ENCODE assay signal across 9 cellular contexts in the genomic region with DNA sequence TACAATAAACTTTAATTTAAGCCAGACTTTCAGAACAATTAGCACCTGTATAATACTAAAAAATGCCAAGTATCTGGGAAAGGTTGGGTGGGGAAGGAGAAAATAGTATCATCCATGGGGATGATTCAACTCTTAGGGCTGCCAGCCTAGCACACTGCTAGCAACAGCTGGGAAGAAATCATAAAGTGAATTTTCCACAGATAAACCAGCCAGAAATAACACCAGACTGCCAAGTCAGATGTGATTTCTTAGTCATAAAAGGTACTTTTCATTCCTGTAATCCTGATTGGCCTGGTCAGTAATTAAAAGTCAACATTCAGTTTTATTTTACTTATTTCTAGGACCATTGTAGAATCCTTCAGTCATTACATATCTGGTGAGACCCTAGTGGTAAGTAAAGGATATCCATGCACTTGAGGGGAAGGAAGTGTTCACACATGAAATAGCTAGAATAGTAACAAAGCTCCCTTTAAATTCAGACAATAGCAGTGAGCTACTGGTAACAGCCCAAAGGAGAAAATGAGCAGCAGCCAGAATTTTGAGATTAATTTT. TPM values are rescaled to one million over a fixed set of nuclear protein-coding genes. Genes with fewer than 3 reads are reported as not detected.
A peak's percentile ranks its signal among the peaks of the same experiment; 100 is the strongest.
DNase-seq lines count a peak whose midpoint lies in the region; ATAC-seq and TF ChIP-seq lines count a peak whose summit lies in the region.
"Had no signal": no experiment of that assay in that cellular context is flagged by ENCODE, and none has a peak within 500 bp of the region (broad histone marks: within the 10 kb centered on the region; RNA-seq: fewer than 3 reads in every experiment).

No MANE protein-coding gene starts in this region.

- no peaks in the 10 kb centered on the region for H3K9me3 Mint-ChIP-seq in activated naive CD4-positive, alpha-beta T cell treated with anti-CD3 and anti-CD28 coated beads, Interleukin-2, amount 50 U/mL, for 72 hours
- no peaks in the 10 kb centered on the region for H3K9me3 Mint-ChIP-seq in activated naive CD4-positive, alpha-beta T cell treated with anti-CD3 and anti-CD28 coated beads, Interleukin-2, amount 10 ng/mL, durations not matched to agents 7 days and 5 days
- H3K9me3 Mint-ChIP-seq: activated naive CD8-positive, alpha-beta T cell treated with anti-CD3 and anti-CD28 coated beads, Interleukin-2, amount 10 ng/mL, durations not matched to agents 7 days and 5 days had no signal

- no peak overlapping the region for H3K4me3 Mint-ChIP-seq in activated naive CD4-positive, alpha-beta T cell treated with anti-CD3 and anti-CD28 coated beads, Interleukin-2, amount 10 ng/mL, durations not matched to agents 7 days and 5 days
- H3K4me3 Mint-ChIP-seq in T-helper 17 cell, result no peak overlapping the region

- no peaks in the 10 kb centered on the region for H3K9me2 ChIP-seq in SK-N-SH

- peak overlapping the region; percentile 9 to 14; a peak in 2 of 4 replicates for H3K4me3 ChIP-seq in SK-N-SH (ENCODE audit: low read depth in 2 of 2, low read length in 1 of 2)
- peak overlapping the region; percentile 40 for H3K4me3 ChIP-seq in thoracic aorta

- peaks cover 10 to 30% of the 10 kb centered on the region in 2 experiments for H3K4me1 ChIP-seq in SK-N-SH (ENCODE audit: control insufficient read depth in 1 of 2, insufficient read depth in 2 of 2, low read depth in 1 of 2, low read length in 1 of 2)
- H3K4me1 ChIP-seq in thoracic aorta (ENCODE audit: control insufficient read depth in 1 of 2, low read depth in 2 of 2), result peaks cover 46 to 87% of the 10 kb centered on the region in 2 donors

- H3K36me3 Mint-ChIP-seq in activated naive CD4-positive, alpha-beta T cell treated with anti-CD3 and anti-CD28 coated beads, Interleukin-2, amount 50 U/mL, for 72 hours, result no peaks in the 10 kb centered on the region
- no peaks in the 10 kb centered on the region for H3K36me3 Mint-ChIP-seq in activated naive CD4-positive, alpha-beta T cell treated with anti-CD3 and anti-CD28 coated beads, Interleukin-2, amount 10 ng/mL, durations not matched to agents 7 days and 5 days
- H3K36me3 Mint-ChIP-seq in T-helper 17 cell (ENCODE audit: low read depth), result peaks cover 2% of the 10 kb centered on the region

- ATAC-seq in activated naive CD4-positive, alpha-beta T cell treated with anti-CD3 and anti-CD28 coated beads, Interleukin-2, amount 50 U/mL, for 72 hours, result peak in 1 of 2 donors; percentile 18
- peak; percentile 66 for ATAC-seq in thoracic aorta (ENCODE audit: insufficient number of reproducible peaks, low FRiP score, low read depth)
- no peak for ATAC-seq in T-helper 17 cell

- peaks cover 68% of the 10 kb centered on the region for H3K79me2 ChIP-seq in SK-N-SH (ENCODE audit: insufficient read depth)

- H2AFZ ChIP-seq in SK-N-SH (ENCODE audit: low read depth), result no peak overlapping the region

- POLR2A ChIA-PET in SK-N-SH (lab: Yijun Ruan, JAX), result no interaction called here

- no peaks in the 10 kb centered on the region for H3K27me3 Mint-ChIP-seq in activated naive CD4-positive, alpha-beta T cell treated with anti-CD3 and anti-CD28 coated beads, Interleukin-2, amount 10 ng/mL, durations not matched to agents 7 days and 5 days
- no peaks in the 10 kb centered on the region for H3K27me3 Mint-ChIP-seq in T-helper 17 cell
- H3K27me3 Mint-ChIP-seq: activated naive CD8-positive, alpha-beta T cell treated with anti-CD3 and anti-CD28 coated beads, Interleukin-2, amount 10 ng/mL, durations not matched to agents 7 days and 5 days had no signal

- TF ChIP-seq CTCF in SK-N-SH (IDR thresholded peaks at IDR 0.05) (peak; percentile 42), thoracic aorta (IDR thresholded peaks at IDR 0.05) (no peak)

- no peaks in the 10 kb centered on the region for H3K36me3 ChIP-seq in SK-N-SH (replicated peaks in 1 of 2; ENCODE audit: control insufficient read depth in 1 of 2, insufficient read depth in 2 of 2, low read length in 1 of 2)
- H3K36me3 ChIP-seq in thoracic aorta, result no peaks in the 10 kb centered on the region

- H3K4me2 ChIP-seq in SK-N-SH, result peak overlapping the region; percentile 72

- no peaks in the 10 kb centered on the region for H4K20me1 ChIP-seq in SK-N-SH (ENCODE audit: insufficient read depth)

- CTCF ChIA-PET in activated naive CD4-positive, alpha-beta T cell treated with anti-CD3 and anti-CD28 coated beads, Interleukin-2, amount 10 ng/mL, durations not matched to agents 7 days and 5 days (lab: Charles Lee), result interaction anchor here (1.1 to 3.2 kb wide), 4 partner anchors 9 to 393 kb away, joined by 3 to 43 read pairs (median 10); no protein-coding TSS in a partner anchor
- CTCF ChIA-PET in SK-N-SH (lab: Yijun Ruan, JAX), result interaction anchor here (1.2 to 6.1 kb wide), 3 partner anchors 10 to 42 kb away, joined by 3 to 60 read pairs (median 4); no protein-coding TSS in a partner anchor

- H3K27ac ChIP-seq in SK-N-SH (ENCODE audit: low read depth in 2 of 2, low read length in 1 of 2) (peak overlapping the region; percentile 88 to 99), thoracic aorta (peak overlapping the region; percentile 76 to 90)

- H3K4me1 Mint-ChIP-seq in activated naive CD4-positive, alpha-beta T cell treated with anti-CD3 and anti-CD28 coated beads, Interleukin-2, amount 10 ng/mL, durations not matched to agents 7 days and 5 days, result peaks cover 27% of the 10 kb centered on the region
- H3K4me1 Mint-ChIP-seq in T-helper 17 cell, result peaks cover 32% of the 10 kb centered on the region

- peaks cover 40% of the 10 kb centered on the region for H3F3A ChIP-seq in SK-N-SH (replicated peaks; ENCODE audit: insufficient read depth)

- peak overlapping the region; percentile 56 to 90 for H3K27ac Mint-ChIP-seq in activated naive CD4-positive, alpha-beta T cell treated with anti-CD3 and anti-CD28 coated beads, Interleukin-2, amount 50 U/mL, for 72 hours
- H3K27ac Mint-ChIP-seq in activated naive CD4-positive, alpha-beta T cell treated with anti-CD3 and anti-CD28 coated beads, Interleukin-2, amount 10 ng/mL, durations not matched to agents 7 days and 5 days, result no peak overlapping the region
- H3K27ac Mint-ChIP-seq in T-helper 17 cell, result no peak overlapping the region

- peak overlapping the region; percentile 79 for H3K9ac ChIP-seq in SK-N-SH

- DNase-seq in activated naive CD4-positive, alpha-beta T cell treated with anti-CD3 and anti-CD28 coated beads, Interleukin-2, amount 50 U/mL, for 72 hours (ENCODE audit: low spot score in 2 of 2), result no peak
- no peak for DNase-seq in activated naive CD4-positive, alpha-beta T cell treated with anti-CD3 and anti-CD28 coated beads, Interleukin-2, amount 10 ng/mL, durations not matched to agents 7 days and 5 days
- DNase-seq in SK-N-SH (no peak), foreskin melanocyte (peak; percentile 78), thoracic aorta (ENCODE audit: low spot score) (no peak), T-helper 17 cell (no peak), HuH-7 (ENCODE audit: low spot score) (no peak)
- DNase-seq in stimulated activated CD4-positive, alpha-beta T cell treated with anti-CD3 and anti-CD28 coated beads, Interleukin-15, amount 100 ng/mL, for 24 hours, result no peak
- DNase-seq: activated naive CD8-positive, alpha-beta T cell treated with anti-CD3 and anti-CD28 coated beads, Interleukin-2, amount 10 ng/mL, durations not matched to agents 7 days and 5 days had no signal

- peak in 1 of 2 experiments; percentile 92; a peak in 2 of 4 replicates for TF ChIP-seq EP300 in SK-N-SH (IDR thresholded peaks at IDR 0.05; ENCODE audit: borderline replicate concordance in 1 of 2, low read depth in 1 of 2, low read length in 1 of 2)

- H3K9me3 ChIP-seq in SK-N-SH, result no peaks in the 10 kb centered on the region
- no peaks in the 10 kb centered on the region for H3K9me3 ChIP-seq in thoracic aorta
- no peaks in the 10 kb centered on the region for H3K9me3 ChIP-seq in T-helper 17 cell (ENCODE audit: control insufficient read depth, low read length, poor library complexity, severe bottlenecking)

- H3K27me3 ChIP-seq in SK-N-SH (ENCODE audit: insufficient read depth), result no peaks in the 10 kb centered on the region
- H3K27me3 ChIP-seq in thoracic aorta (replicated peaks; ENCODE audit: insufficient read depth), result no peaks in the 10 kb centered on the region

- TF ChIP-seq RAD21 in SK-N-SH (IDR thresholded peaks at IDR 0.05; ENCODE audit: low read length), result no peak

TF ChIP-seq in SK-N-SH, 30 proteins besides CTCF, POLR2A, EP300 and RAD21 (continues in another document):
- TF ChIP-seq FOSL2 (IDR thresholded peaks at IDR 0.05; ENCODE audit: borderline replicate concordance, low read depth), result peak; percentile 87
- TF ChIP-seq RXRA (IDR thresholded peaks at IDR 0.05; ENCODE audit: borderline replicate concordance, low read depth), result no peak
- TF ChIP-seq, protein P1, sequence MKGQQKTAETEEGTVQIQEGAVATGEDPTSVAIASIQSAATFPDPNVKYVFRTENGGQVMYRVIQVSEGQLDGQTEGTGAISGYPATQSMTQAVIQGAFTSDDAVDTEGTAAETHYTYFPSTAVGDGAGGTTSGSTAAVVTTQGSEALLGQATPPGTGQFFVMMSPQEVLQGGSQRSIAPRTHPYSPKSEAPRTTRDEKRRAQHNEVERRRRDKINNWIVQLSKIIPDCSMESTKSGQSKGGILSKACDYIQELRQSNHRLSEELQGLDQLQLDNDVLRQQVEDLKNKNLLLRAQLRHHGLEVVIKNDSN (IDR thresholded peaks at IDR 0.05; ENCODE audit: borderline replicate concordance, low read depth), result no peak
- TF ChIP-seq, protein P2, sequence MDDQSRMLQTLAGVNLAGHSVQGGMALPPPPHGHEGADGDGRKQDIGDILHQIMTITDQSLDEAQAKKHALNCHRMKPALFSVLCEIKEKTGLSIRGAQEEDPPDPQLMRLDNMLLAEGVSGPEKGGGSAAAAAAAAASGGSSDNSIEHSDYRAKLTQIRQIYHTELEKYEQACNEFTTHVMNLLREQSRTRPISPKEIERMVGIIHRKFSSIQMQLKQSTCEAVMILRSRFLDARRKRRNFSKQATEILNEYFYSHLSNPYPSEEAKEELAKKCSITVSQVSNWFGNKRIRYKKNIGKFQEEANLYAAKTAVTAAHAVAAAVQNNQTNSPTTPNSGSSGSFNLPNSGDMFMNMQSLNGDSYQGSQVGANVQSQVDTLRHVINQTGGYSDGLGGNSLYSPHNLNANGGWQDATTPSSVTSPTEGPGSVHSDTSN (IDR thresholded peaks at IDR 0.05), result peak; percentile 60
- TF ChIP-seq, protein P3, sequence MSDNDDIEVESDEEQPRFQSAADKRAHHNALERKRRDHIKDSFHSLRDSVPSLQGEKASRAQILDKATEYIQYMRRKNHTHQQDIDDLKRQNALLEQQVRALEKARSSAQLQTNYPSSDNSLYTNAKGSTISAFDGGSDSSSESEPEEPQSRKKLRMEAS (IDR thresholded peaks at IDR 0.05; ENCODE audit: low read depth), result 0 out of 2 replicates have a peak, but pooled peaks have one; percentile 17
- no peak for TF ChIP-seq EZH2phosphoT487 (IDR thresholded peaks at IDR 0.05; ENCODE audit: borderline replicate concordance, low read depth)

RNA-seq across cellular contexts. Expression of a gene that starts 59.4 kb away (rescaled TPM):
- 10 to 100 TPM; 35.6 to 86.5 TPM for total RNA-seq in activated naive CD4-positive, alpha-beta T cell treated with anti-CD3 and anti-CD28 coated beads, Interleukin-2, amount 50 U/mL, for 72 hours
- polyA plus RNA-seq in SK-N-SH (2012; rRNA removed), result 123 and 131 TPM in 2 replicates
- polyA plus RNA-seq in SK-N-SH (2012; cell fraction: cytosol; rRNA removed), result 93.1 and 107 TPM in 2 replicates
- polyA plus RNA-seq in SK-N-SH (2012; cell fraction: nucleus; rRNA removed), result 104 and 182 TPM in 2 replicates
- total RNA-seq in thoracic aorta, result 100 to 1,000 TPM; 171 to 199 TPM
- total RNA-seq in T-helper 17 cell, result 100 to 1,000 TPM; 141 to 233 TPM

Comparison
In these comparisons a context has a peak if more than half of its experiments do, and no peak if none do; other contexts are left out.
1. H3K27ac Mint-ChIP-seq: peak in activated naive CD4-positive, alpha-beta T cell treated with anti-CD3 and anti-CD28 coated beads, Interleukin-2, amount 50 U/mL, for 72 hours (2 of 2); none in activated naive CD4-positive, alpha-beta T cell treated with anti-CD3 and anti-CD28 coated beads, Interleukin-2, amount 10 ng/mL, durations not matched to agents 7 days and 5 days (single experiment) and T-helper 17 cell (single experiment).